ENCODE assay signal across 10 cellular contexts in genomic region chr6:49664817-49665216, GRCh38. TPM values are rescaled to one million over a fixed set of nuclear protein-coding genes. Genes with fewer than 3 reads are reported as not detected.
"Had no signal": no experiment of that assay in that cellular context is flagged by ENCODE, and none has a peak within 500 bp of the region (broad histone marks: within the 10 kb centered on the region; RNA-seq: fewer than 3 reads in every experiment).

No MANE protein-coding gene starts in this region.

- H3K9ac ChIP-seq: GM23248, KMS-11 had no signal

- H2AFZ ChIP-seq: GM23248 had no signal

- H3K4me3 Mint-ChIP-seq: H9 had no signal

- H3K4me2 ChIP-seq: KMS-11 had no signal

- FAIRE-seq: H54, HTR-8/SVneo had no signal

- H3K27ac ChIP-seq: GM23248, KMS-11 had no signal

- DNase-seq: GM23248, GOT3, H9, HCEC 1CT, IMR-90, KBM-7 had no signal

- H3K27ac Mint-ChIP-seq: H9 had no signal

- H3K4me3 ChIP-seq: GM23248 had no signal

- H3K9me3 Mint-ChIP-seq: H9 had no signal

RNA-seq across cellular contexts. Expression of gene RHAG, which starts 28.2 kb away (rescaled TPM):
- total RNA-seq: GM23248, H9, HT-29, IMR-90 had no signal
- polyA plus RNA-seq: GM23248, IMR-90 had no signal

RNA-seq across cellular contexts. Expression of gene CRISP2, which starts 48.5 kb away (rescaled TPM):
- total RNA-seq: GM23248, H9, HT-29, IMR-90 had no signal
- polyA plus RNA-seq: GM23248, IMR-90 had no signal
